Comparison of ENCODE assay signal across 24 cellular contexts in genomic region chr12:67780580-67781084, GRCh38.
"Had no signal": no experiment of that assay in that cellular context is flagged by ENCODE, and none has a peak within 500 bp of the region (broad histone marks: within the 10 kb centered on the region; RNA-seq: fewer than 3 reads in every experiment).

No MANE protein-coding gene starts in this region.

- H3K27ac Mint-ChIP-seq: activated B cell treated with CpG ODN at 0.5 μM for 24 hours; activated CD4-positive, alpha-beta T cell treated with anti-CD3 and anti-CD28 coated beads, Interleukin-2, amount 10 ng/mL, durations not matched to agents 24 days and 14 days; activated CD8-positive, alpha-beta memory T cell treated with anti-CD3 and anti-CD28 coated beads, Interleukin-2, amount 10 ng/mL, durations not matched to agents 7 days and 5 days; activated naive CD4-positive, alpha-beta T cell treated with anti-CD3 and anti-CD28 coated beads, Interleukin-2, amount 50 U/mL, for 24 hours; activated T-cell treated with anti-CD3 and anti-CD28 coated beads, Interleukin-2, amount 50 U/mL, for 24 hours; activated T-helper 1 cell treated with anti-CD3 and anti-CD28 coated beads, Interleukin-12 subunit alpha, Interleukin-12 subunit beta, Interleukin-2, Interleukin-4 antibody, amounts not matched to agents 30 ng/mL and 10 ng/mL and 1 ng/mL, durations not matched to agents 14 hours and 24 hours and 36 hours had no signal

- DNase-seq: activated B cell treated with CpG ODN at 0.5 μM for 24 hours; activated CD4-positive, alpha-beta T cell treated with anti-CD3 and anti-CD28 coated beads for 1 hour; activated CD4-positive, alpha-beta T cell treated with anti-CD3 and anti-CD28 coated beads, Interleukin-2, amount 10 ng/mL, durations not matched to agents 24 days and 14 days; activated CD4-positive, alpha-beta T cell treated with anti-CD3 and anti-CD28 coated beads, Interleukin-2, amount 50 U/mL, for 48 hours; activated CD8-positive, alpha-beta memory T cell treated with anti-CD3 and anti-CD28 coated beads, Interleukin-2, amount 10 ng/mL, durations not matched to agents 7 days and 5 days; activated effector memory CD4-positive, alpha-beta T cell treated with Interleukin-2 at 50 U/mL for 16 hours; activated naive CD4-positive, alpha-beta T cell; activated T-cell treated with anti-CD3 and anti-CD28 coated beads, Interleukin-2, amount 50 U/mL, for 24 hours; aorta; Kasumi-1; NCI-H1048; NCI-H1930; NCI-H2171; NCI-H2227 treated with DMSO at 0.1 percent for 48 hours; NCI-H526; NCI-H82; OCI-M1; SIG-M5; T-helper 2 cell; T1000 had no signal

- H3K9me3 Mint-ChIP-seq: activated B cell treated with CpG ODN at 0.5 μM for 24 hours; activated naive CD4-positive, alpha-beta T cell treated with anti-CD3 and anti-CD28 coated beads, Interleukin-2, amount 50 U/mL, for 24 hours; central memory CD8-positive, alpha-beta T cell had no signal

- H3K27me3 Mint-ChIP-seq: activated B cell treated with CpG ODN at 0.5 μM for 24 hours; activated CD4-positive, alpha-beta T cell treated with anti-CD3 and anti-CD28 coated beads, Interleukin-2, amount 10 ng/mL, durations not matched to agents 24 days and 14 days; activated CD8-positive, alpha-beta memory T cell treated with anti-CD3 and anti-CD28 coated beads, Interleukin-2, amount 10 ng/mL, durations not matched to agents 7 days and 5 days; activated naive CD4-positive, alpha-beta T cell treated with anti-CD3 and anti-CD28 coated beads, Interleukin-2, amount 50 U/mL, for 24 hours; activated T-cell treated with anti-CD3 and anti-CD28 coated beads, Interleukin-2, amount 50 U/mL, for 24 hours; central memory CD8-positive, alpha-beta T cell had no signal

- H3K36me3 Mint-ChIP-seq: activated CD8-positive, alpha-beta memory T cell treated with anti-CD3 and anti-CD28 coated beads, Interleukin-2, amount 10 ng/mL, durations not matched to agents 7 days and 5 days; activated naive CD4-positive, alpha-beta T cell treated with anti-CD3 and anti-CD28 coated beads, Interleukin-2, amount 50 U/mL, for 24 hours had no signal

- ATAC-seq: activated CD8-positive, alpha-beta memory T cell treated with anti-CD3 and anti-CD28 coated beads, Interleukin-2, amount 10 ng/mL, durations not matched to agents 7 days and 5 days; Panc1 had no signal

- H3K4me3 Mint-ChIP-seq: activated B cell treated with CpG ODN at 0.5 μM for 24 hours; activated CD4-positive, alpha-beta T cell treated with anti-CD3 and anti-CD28 coated beads, Interleukin-2, amount 10 ng/mL, durations not matched to agents 24 days and 14 days; activated CD8-positive, alpha-beta memory T cell treated with anti-CD3 and anti-CD28 coated beads, Interleukin-2, amount 10 ng/mL, durations not matched to agents 7 days and 5 days; activated naive CD4-positive, alpha-beta T cell treated with anti-CD3 and anti-CD28 coated beads, Interleukin-2, amount 50 U/mL, for 24 hours; activated T-cell treated with anti-CD3 and anti-CD28 coated beads, Interleukin-2, amount 50 U/mL, for 24 hours; activated T-helper 1 cell treated with anti-CD3 and anti-CD28 coated beads, Interleukin-12 subunit alpha, Interleukin-12 subunit beta, Interleukin-2, Interleukin-4 antibody, amounts not matched to agents 30 ng/mL and 10 ng/mL and 1 ng/mL, durations not matched to agents 14 hours and 24 hours and 36 hours; central memory CD8-positive, alpha-beta T cell had no signal
